11 cellular contexts compared by ENCODE assay signal in the genomic region with DNA sequence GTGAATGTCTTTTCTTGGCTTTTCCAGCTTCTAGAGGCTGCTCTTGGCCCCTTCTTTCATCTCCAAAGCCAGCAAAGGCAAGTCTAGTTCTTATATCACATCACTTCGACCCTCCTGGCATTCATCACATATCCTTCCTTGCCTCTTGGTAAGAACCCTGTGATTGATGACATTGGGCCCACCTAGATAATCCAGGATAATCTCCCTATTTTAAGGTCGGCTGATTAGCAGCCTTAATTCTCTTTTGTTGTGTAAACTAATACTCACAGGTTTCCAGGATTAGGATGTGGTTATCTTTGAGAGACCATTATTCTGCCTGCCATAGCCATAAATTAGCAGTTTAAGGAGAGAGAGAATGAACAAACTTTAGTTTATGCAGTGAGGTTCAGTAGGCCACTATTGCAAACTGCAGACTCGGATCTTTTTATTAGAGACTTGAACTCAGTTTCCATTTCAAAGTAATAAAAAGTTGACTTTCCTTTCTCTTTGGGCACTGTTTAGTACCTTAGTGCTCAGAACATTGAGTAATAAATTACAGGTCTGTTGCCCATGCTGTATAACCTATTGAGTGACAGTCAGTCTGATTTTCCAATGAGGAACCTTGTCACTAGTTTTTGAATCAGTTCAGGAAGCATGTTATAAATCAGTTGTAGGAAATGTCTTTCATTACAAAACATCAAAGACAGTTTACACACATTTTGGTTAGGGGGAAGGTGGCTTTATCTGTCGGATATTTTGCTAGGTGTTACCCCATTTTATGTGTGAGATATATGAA. TPM values are rescaled to one million over a fixed set of nuclear protein-coding genes. Genes with fewer than 3 reads are reported as not detected.
DNase-seq lines count a peak whose midpoint lies in the region; ATAC-seq and TF ChIP-seq lines count a peak whose summit lies in the region.
"Had no signal": no experiment of that assay in that cellular context is flagged by ENCODE, and none has a peak within 500 bp of the region (broad histone marks: within the 10 kb centered on the region; RNA-seq: fewer than 3 reads in every experiment).

No MANE protein-coding gene starts in this region.

- POLR2A ChIA-PET in WTC11 (lab: Charles Lee) = no interaction called here

- no peaks in the 10 kb centered on the region for H3K9me3 Mint-ChIP-seq in activated CD4-positive, alpha-beta T cell treated with anti-CD3 and anti-CD28 coated beads, Interleukin-2, amount 10 ng/mL, durations not matched to agents 24 days and 14 days
- H3K9me3 Mint-ChIP-seq in WTC11 = no peaks in the 10 kb centered on the region

- H3K27ac ChIP-seq in iPS-20b (ENCODE audit: low read length) = no peak overlapping the region
- H3K27ac ChIP-seq in stomach smooth muscle (ENCODE audit: low read length) = peak overlapping the region; percentile 32
- H3K27ac ChIP-seq: upper lobe of right lung had no signal

- ATAC-seq in WTC11 (no peak), GM21737 (IDR thresholded peaks at IDR 0.05; ENCODE audit: unreplicated experiment) (no peak)
- ATAC-seq: heart left ventricle, upper lobe of right lung had no signal

- peak overlapping the region; percentile 83; the same call in 1 of the 2 replicates for H3K4me3 ChIP-seq in iPS-20b (ENCODE audit: low read length)
- H3K4me3 ChIP-seq in stomach smooth muscle (ENCODE audit: low read length in 2 of 2) = peak overlapping the region in 1 of 2 donors; percentile 10
- H3K4me3 ChIP-seq: skin epidermis had no signal

- H3K27me3 ChIP-seq in iPS-20b (ENCODE audit: insufficient read depth, low read length) (no peaks in the 10 kb centered on the region), stomach smooth muscle (ENCODE audit: control insufficient read depth in 1 of 2, insufficient read depth in 2 of 2, low read length in 2 of 2) (no peaks in the 10 kb centered on the region)
- H3K27me3 ChIP-seq: heart left ventricle, upper lobe of right lung had no signal

- CTCF ChIA-PET in WTC11 (lab: Charles Lee) = interaction anchor here (1.5 kb wide), 1 partner anchor 34 kb away, joined by 4 read pairs; no protein-coding TSS in a partner anchor

- peaks cover 32% of the 10 kb centered on the region; the same call in 1 of the 2 replicates for H3K36me3 ChIP-seq in iPS-20b (ENCODE audit: insufficient read depth, low read depth, low read length)
- no peaks in the 10 kb centered on the region for H3K36me3 ChIP-seq in stomach smooth muscle (ENCODE audit: control insufficient read depth in 2 of 2, insufficient read depth in 2 of 2, low read length in 2 of 2)
- H3K36me3 ChIP-seq: heart left ventricle, upper lobe of right lung had no signal

- TF ChIP-seq CTCF in WTC11 (IDR thresholded peaks at IDR 0.05) = no peak

- H3K4me1 ChIP-seq in iPS-20b (ENCODE audit: insufficient read depth, low read length) (peaks cover 62% of the 10 kb centered on the region), stomach smooth muscle (ENCODE audit: control insufficient read depth, insufficient read depth, low read length) (peaks cover 40% of the 10 kb centered on the region)

- H3K4me3 Mint-ChIP-seq in activated CD4-positive, alpha-beta T cell treated with anti-CD3 and anti-CD28 coated beads, Interleukin-2, amount 10 ng/mL, durations not matched to agents 24 days and 14 days = peak overlapping the region; percentile 95
- H3K4me3 Mint-ChIP-seq in WTC11 = peak overlapping the region; percentile 90

- peaks cover 60% of the 10 kb centered on the region for H3K4me1 Mint-ChIP-seq in activated CD4-positive, alpha-beta T cell treated with anti-CD3 and anti-CD28 coated beads, Interleukin-2, amount 10 ng/mL, durations not matched to agents 24 days and 14 days
- H3K4me1 Mint-ChIP-seq in WTC11 = peaks cover 68% of the 10 kb centered on the region

- intact Hi-C loops in activated CD4-positive, alpha-beta T cell treated with anti-CD3 and anti-CD28 coated beads, Interleukin-2, amount 10 ng/mL, durations not matched to agents 24 days and 14 days (cut with micrococcal nuclease) = loop anchor here (5.0 kb wide), 1 partner anchor 370 kb away; a partner anchor contains a TSS

- peaks cover 68% of the 10 kb centered on the region for H3K36me3 Mint-ChIP-seq in activated CD4-positive, alpha-beta T cell treated with anti-CD3 and anti-CD28 coated beads, Interleukin-2, amount 10 ng/mL, durations not matched to agents 24 days and 14 days (ENCODE audit: low read depth)
- H3K36me3 Mint-ChIP-seq in WTC11 = peaks cover under 1% of the 10 kb centered on the region; the same call in 1 of the 2 replicates

- peak overlapping the region; percentile 6; the same call in 1 of the 2 replicates for H3K9ac ChIP-seq in iPS-20b (ENCODE audit: low read depth, low read length)
- H3K9ac ChIP-seq in stomach smooth muscle (ENCODE audit: low read length in 2 of 2) = no peak overlapping the region

- no peaks in the 10 kb centered on the region for H3K27me3 Mint-ChIP-seq in activated CD4-positive, alpha-beta T cell treated with anti-CD3 and anti-CD28 coated beads, Interleukin-2, amount 10 ng/mL, durations not matched to agents 24 days and 14 days
- H3K27me3 Mint-ChIP-seq in WTC11 (ENCODE audit: low read depth) = no peaks in the 10 kb centered on the region

- H3K9me3 ChIP-seq in iPS-20b (ENCODE audit: insufficient read depth, low read depth, low read length) (no peaks in the 10 kb centered on the region), stomach smooth muscle (ENCODE audit: control insufficient read depth in 2 of 2, low read length in 2 of 2) (no peaks in the 10 kb centered on the region)
- H3K9me3 ChIP-seq: heart left ventricle, upper lobe of right lung had no signal

- DNase-seq in activated CD4-positive, alpha-beta T cell treated with anti-CD3 and anti-CD28 coated beads, Interleukin-2, amount 10 ng/mL, durations not matched to agents 24 days and 14 days = no peak
- DNase-seq in activated CD4-positive, alpha-beta T cell treated with anti-CD3 and anti-CD28 coated beads, Interleukin-2, amount 50 U/mL, for 48 hours = no peak
- DNase-seq in WTC11 (ENCODE audit: low spot score) = no peak
- no peak for DNase-seq in pons (ENCODE audit: low spot score)
- no peak for DNase-seq in stimulated activated CD4-positive, alpha-beta T cell treated with anti-CD3 and anti-CD28 coated beads, Interleukin-2, amount 100 ng/mL, for 24 hours
- DNase-seq: heart left ventricle, upper lobe of right lung had no signal

- peak overlapping the region; percentile 98 for H3K27ac Mint-ChIP-seq in activated CD4-positive, alpha-beta T cell treated with anti-CD3 and anti-CD28 coated beads, Interleukin-2, amount 10 ng/mL, durations not matched to agents 24 days and 14 days
- peak overlapping the region; percentile 51; the same call in 1 of the 2 replicates for H3K27ac Mint-ChIP-seq in WTC11

TF ChIP-seq in WTC11, 78 proteins besides CTCF, POLR2A, EP300 and RAD21:
- TF ChIP-seq, protein P1, sequence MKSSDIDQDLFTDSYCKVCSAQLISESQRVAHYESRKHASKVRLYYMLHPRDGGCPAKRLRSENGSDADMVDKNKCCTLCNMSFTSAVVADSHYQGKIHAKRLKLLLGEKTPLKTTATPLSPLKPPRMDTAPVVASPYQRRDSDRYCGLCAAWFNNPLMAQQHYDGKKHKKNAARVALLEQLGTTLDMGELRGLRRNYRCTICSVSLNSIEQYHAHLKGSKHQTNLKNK (CRISPR knock-in tag; IDR thresholded peaks at IDR 0.05) = no peak
- TF ChIP-seq GABPB1 (CRISPR knock-in tag; IDR thresholded peaks at IDR 0.05) = no peak
- TF ChIP-seq, protein P2, sequence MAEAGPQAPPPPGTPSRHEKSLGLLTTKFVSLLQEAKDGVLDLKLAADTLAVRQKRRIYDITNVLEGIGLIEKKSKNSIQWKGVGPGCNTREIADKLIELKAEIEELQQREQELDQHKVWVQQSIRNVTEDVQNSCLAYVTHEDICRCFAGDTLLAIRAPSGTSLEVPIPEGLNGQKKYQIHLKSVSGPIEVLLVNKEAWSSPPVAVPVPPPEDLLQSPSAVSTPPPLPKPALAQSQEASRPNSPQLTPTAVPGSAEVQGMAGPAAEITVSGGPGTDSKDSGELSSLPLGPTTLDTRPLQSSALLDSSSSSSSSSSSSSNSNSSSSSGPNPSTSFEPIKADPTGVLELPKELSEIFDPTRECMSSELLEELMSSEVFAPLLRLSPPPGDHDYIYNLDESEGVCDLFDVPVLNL (CRISPR knock-in tag; IDR thresholded peaks at IDR 0.05; ENCODE audit: borderline replicate concordance, low read depth) = no peak

RNA-seq across cellular contexts. Expression of a gene that starts 4.5 kb away (rescaled TPM):
- total RNA-seq in activated CD4-positive, alpha-beta T cell treated with anti-CD3 and anti-CD28 coated beads, Interleukin-2, amount 10 ng/mL, durations not matched to agents 24 days and 14 days = 357 and 360 TPM in 2 replicates
- 165 to 192 TPM (median 167 TPM) in 3 replicates for total RNA-seq in WTC11 (2021)

RNA-seq across cellular contexts. Expression of a gene that starts 29.6 kb away (rescaled TPM):
- 60.8 TPM in 2 replicates for total RNA-seq in activated CD4-positive, alpha-beta T cell treated with anti-CD3 and anti-CD28 coated beads, Interleukin-2, amount 10 ng/mL, durations not matched to agents 24 days and 14 days
- 42.2 to 44.7 TPM (median 43.4 TPM) in 3 replicates for total RNA-seq in WTC11 (2021)
